16 cellular contexts compared by ENCODE assay signal in genomic region chr5:119021333-119021732, GRCh38. TPM values are rescaled to one million over a fixed set of nuclear protein-coding genes. Genes with fewer than 3 reads are reported as not detected.
A peak's percentile ranks its signal among the peaks of the same experiment; 100 is the strongest.
DNase-seq lines count a peak whose midpoint lies in the region; ATAC-seq and TF ChIP-seq lines count a peak whose summit lies in the region.
"Had no signal": no experiment of that assay in that cellular context is flagged by ENCODE, and none has a peak within 500 bp of the region (broad histone marks: within the 10 kb centered on the region; RNA-seq: fewer than 3 reads in every experiment).

No MANE protein-coding gene starts in this region.

- peak overlapping the region in 3 of 11 experiments; percentile 68 to 85 (median 85); a peak in 6 of 22 replicates for H3K4me2 ChIP-seq in BLaER1 treated with 17β-estradiol and CSF1 and Interleukin-3, amounts not matched to agents 10 nM and 100 nM
- H3K4me2 ChIP-seq: A549 had no signal

- peaks cover 28 to 75% (median 48%) of the 10 kb centered on the region in 10 experiments for H3K4me1 ChIP-seq in BLaER1 treated with 17β-estradiol and CSF1 and Interleukin-3, amounts not matched to agents 10 nM and 100 nM
- H3K4me1 ChIP-seq in suprapubic skin (no peaks in the 10 kb centered on the region), ascending aorta (no peaks in the 10 kb centered on the region)

- H3K9me3 Mint-ChIP-seq in memory B cell = no peaks in the 10 kb centered on the region

- DNase-seq in SK-MEL-5 (ENCODE audit: low read depth, low spot score) (peak; percentile 16), memory B cell (ENCODE audit: low spot score in 2 of 2) (no peak), HT-29 (ENCODE audit: low spot score) (no peak), suprapubic skin (ENCODE audit: low spot score in 2 of 2) (no peak), ascending aorta (ENCODE audit: low spot score in 2 of 2) (no peak), inferior parietal cortex (ENCODE audit: extremely low spot score) (no peak)
- DNase-seq: DMS 273 treated with DMSO at 0.1 percent for 48 hours, GF-D8, GOT3, NCI-H1105 treated with DMSO at 0.1 percent for 48 hours had no signal

- peak; percentile 21 for ATAC-seq in GM21737 (IDR thresholded peaks at IDR 0.05; ENCODE audit: unreplicated experiment)
- no peak for ATAC-seq in memory B cell (ENCODE audit: low read depth)

- 92% methylated on average over 3 of the region's 3 CpGs for WGBS in suprapubic skin

- peaks cover 4% of the 10 kb centered on the region for H3K36me3 Mint-ChIP-seq in memory B cell

- no peaks in the 10 kb centered on the region for H3K27me3 ChIP-seq in BLaER1 treated with 17β-estradiol and CSF1 and Interleukin-3, amounts not matched to agents 10 nM and 100 nM
- H3K27me3 ChIP-seq in suprapubic skin = no peaks in the 10 kb centered on the region
- no peaks in the 10 kb centered on the region for H3K27me3 ChIP-seq in ascending aorta
- H3K27me3 ChIP-seq: SJSA1 had no signal

- no peaks in the 10 kb centered on the region for H3K27me3 Mint-ChIP-seq in memory B cell

- H4K20me1 ChIP-seq in BLaER1 treated with 17β-estradiol and CSF1 and Interleukin-3, amounts not matched to agents 10 nM and 100 nM = no peaks in the 10 kb centered on the region

- H3K9me3 ChIP-seq in BLaER1 treated with 17β-estradiol and CSF1 and Interleukin-3, amounts not matched to agents 10 nM and 100 nM (replicated peaks in 1 of 11) = peaks cover 8 to 14% (median 11%) of the 10 kb centered on the region in 11 experiments; a peak in 17 of 22 replicates
- H3K9me3 ChIP-seq in suprapubic skin (peaks cover 7% of the 10 kb centered on the region), ascending aorta (peaks cover 0 to 3% of the 10 kb centered on the region in 2 donors)
- H3K9me3 ChIP-seq: A549, SJSA1 had no signal

- H3K36me3 ChIP-seq in BLaER1 treated with 17β-estradiol and CSF1 and Interleukin-3, amounts not matched to agents 10 nM and 100 nM = no peaks in the 10 kb centered on the region
- H3K36me3 ChIP-seq in suprapubic skin (no peaks in the 10 kb centered on the region), ascending aorta (no peaks in the 10 kb centered on the region)
- H3K36me3 ChIP-seq: SJSA1 had no signal

- H3K27ac Mint-ChIP-seq in memory B cell = peak overlapping the region; percentile 29

- no peak for TF ChIP-seq EP300 in suprapubic skin (IDR thresholded peaks at IDR 0.05)

- no peak for TF ChIP-seq POLR2A in suprapubic skin (IDR thresholded peaks at IDR 0.05)

- in situ Hi-C loops in SK-MEL-5 (cut with HindIII; ENCODE audit: low pct_unique_long_range_greater_than_20kb, low sequenced_read_pairs) = no loop called here

- peak overlapping the region; percentile 24 for H3K4me3 Mint-ChIP-seq in memory B cell

- intact Hi-C loops in ascending aorta (cut with DNase I) = no loop called here

- peak overlapping the region in 8 of 11 experiments; percentile 30 to 86 (median 80); a peak in 12 of 22 replicates for H3K27ac ChIP-seq in BLaER1 treated with 17β-estradiol and CSF1 and Interleukin-3, amounts not matched to agents 10 nM and 100 nM
- H3K27ac ChIP-seq in suprapubic skin = no peak overlapping the region
- no peak overlapping the region for H3K27ac ChIP-seq in ascending aorta
- H3K27ac ChIP-seq: A549, C4-2B, RWPE1 had no signal

- H3K4me3 ChIP-seq in BLaER1 treated with 17β-estradiol and CSF1 and Interleukin-3, amounts not matched to agents 10 nM and 100 nM = no peak overlapping the region
- H3K4me3 ChIP-seq in suprapubic skin = no peak overlapping the region
- H3K4me3 ChIP-seq in ascending aorta = no peak overlapping the region
- H3K4me3 ChIP-seq: A549, SJSA1 had no signal

- H3K9ac ChIP-seq in BLaER1 treated with 17β-estradiol and CSF1 and Interleukin-3, amounts not matched to agents 10 nM and 100 nM = peak overlapping the region in 3 of 11 experiments; percentile 24 to 39 (median 31); a peak in 2 of 22 replicates

- no peak for TF ChIP-seq CTCF in suprapubic skin (IDR thresholded peaks at IDR 0.05)
- no peak for TF ChIP-seq CTCF in ascending aorta (IDR thresholded peaks at IDR 0.05)

- H3K4me1 Mint-ChIP-seq in memory B cell = peaks cover 44% of the 10 kb centered on the region

RNA-seq across cellular contexts. Expression of gene DTWD2, which starts 33.0 kb away (rescaled TPM):
- 17.0 and 23.6 TPM in 2 replicates for total RNA-seq in SK-MEL-5 (2014; rRNA removed; shearing (Covaris generic))
- polyA plus RNA-seq in SK-MEL-5 (2015; cell fraction: cytosol; rRNA removed) = 16.3 and 16.8 TPM in 2 replicates
- polyA plus RNA-seq in SK-MEL-5 (2015; cell fraction: nucleus; rRNA removed) = 3.7 and 4.3 TPM in 2 replicates
- 10.9 and 15.7 TPM in 2 replicates for total RNA-seq in HT-29 (2014; rRNA removed; shearing (Covaris generic))
- 10 to 100 TPM in 2 of 4 donors, 1 to 10 TPM in 2; 7.1 to 15.3 (median 11.2) TPM for total RNA-seq in suprapubic skin
- 0.11 TPM for total RNA-seq in ascending aorta

RNA-seq across cellular contexts. Expression of gene DMXL1, which starts 49.6 kb away (rescaled TPM):
- 34.3 and 38.9 TPM in 2 replicates for total RNA-seq in SK-MEL-5 (2014; rRNA removed; shearing (Covaris generic))
- 19.4 and 24.4 TPM in 2 replicates for polyA plus RNA-seq in SK-MEL-5 (2015; cell fraction: cytosol; rRNA removed)
- 51.2 and 65.0 TPM in 2 replicates for polyA plus RNA-seq in SK-MEL-5 (2015; cell fraction: nucleus; rRNA removed)
- 7.9 and 13.1 TPM in 2 replicates for total RNA-seq in HT-29 (2014; rRNA removed; shearing (Covaris generic))
- 10 to 100 TPM; 38.8 to 79.1 (median 47.9) TPM for total RNA-seq in suprapubic skin
- total RNA-seq in ascending aorta = 136 TPM

Comparison
In these comparisons a context has a peak if more than half of its experiments do, and no peak if none do; other contexts are left out.
1. H3K27ac ChIP-seq: peak in BLaER1 treated with 17β-estradiol and CSF1 and Interleukin-3, amounts not matched to agents 10 nM and 100 nM (8 of 11); none in suprapubic skin (single experiment) and ascending aorta (0 of 2).